In the genomic region with DNA sequence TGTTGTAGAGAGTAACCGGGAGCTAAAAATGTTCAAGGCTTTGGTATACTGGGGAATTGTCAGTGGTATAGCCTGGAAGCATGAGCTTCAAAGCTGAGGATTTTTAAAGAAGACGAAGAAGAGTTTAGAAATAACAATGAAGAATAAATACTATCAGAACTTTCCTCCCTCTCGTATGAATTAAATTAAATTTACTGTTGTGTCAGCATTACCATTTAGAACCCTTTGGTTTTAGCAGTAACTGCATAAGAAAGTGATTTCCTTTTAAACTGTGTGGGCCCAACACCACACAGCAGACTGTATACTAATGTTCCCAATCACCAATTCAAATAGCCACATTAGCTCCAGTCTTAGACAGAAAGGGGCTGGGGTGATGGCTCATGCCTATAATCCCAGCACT, we compare ENCODE assay signal across 31 cellular contexts.
"Had no signal": no experiment of that assay in that cellular context is flagged by ENCODE, and none has a peak within 500 bp of the region (broad histone marks: within the 10 kb centered on the region; RNA-seq: fewer than 3 reads in every experiment).

No MANE protein-coding gene starts in this region.

- H3K4me3 ChIP-seq: ascending aorta, cardiac muscle cell had no signal

- H3K27ac ChIP-seq: ascending aorta, cardiac muscle cell, VCaP had no signal

- FAIRE-seq: bronchial epithelial cell, TTC549 had no signal

- H3K27me3 ChIP-seq: ascending aorta, cardiac muscle cell had no signal

- ATAC-seq: activated CD4-positive, alpha-beta T cell treated with anti-CD3 and anti-CD28 coated beads for 36 hours; activated CD4-positive, CD25-positive, alpha-beta regulatory T cell treated with anti-CD3 and anti-CD28 coated beads, Interleukin-2, amount 50 U/mL, for 24 hours; activated CD8-positive, alpha-beta memory T cell treated with anti-CD3 and anti-CD28 coated beads, Interleukin-2, amount 10 ng/mL, durations not matched to agents 7 days and 5 days; activated CD8-positive, alpha-beta T cell treated with anti-CD3 and anti-CD28 coated beads, Interleukin-2, amount 10 ng/mL, durations not matched to agents 7 days and 5 days; activated naive CD8-positive, alpha-beta T cell treated with anti-CD3 and anti-CD28 coated beads, Interleukin-2, amount 50 U/mL, for 24 hours had no signal

- DNase-seq: activated CD4-positive, alpha-beta memory T cell treated with anti-CD3 and anti-CD28 coated beads, Interleukin-2, amount 10 ng/mL, durations not matched to agents 7 days and 5 days; activated CD4-positive, alpha-beta T cell treated with anti-CD3 and anti-CD28 coated beads for 1 hour; activated CD4-positive, alpha-beta T cell treated with anti-CD3 and anti-CD28 coated beads for 36 hours; activated CD4-positive, alpha-beta T cell treated with anti-CD3 and anti-CD28 coated beads for 48 hours; activated CD4-positive, alpha-beta T cell treated with anti-CD3 and anti-CD28 coated beads, Interleukin-2, amount 10 ng/mL, durations not matched to agents 7 days and 5 days; activated CD4-positive, alpha-beta T cell treated with anti-CD3 and anti-CD28 coated beads, Interleukin-2, amount 50 U/mL, for 48 hours; activated CD4-positive, CD25-positive, alpha-beta regulatory T cell; activated CD8-positive, alpha-beta memory T cell treated with anti-CD3 and anti-CD28 coated beads for 24 hours; activated CD8-positive, alpha-beta memory T cell treated with anti-CD3 and anti-CD28 coated beads, Interleukin-2, amount 10 ng/mL, durations not matched to agents 7 days and 5 days; activated CD8-positive, alpha-beta memory T cell treated with anti-CD3 and anti-CD28 coated beads, Interleukin-2, amount 50 U/mL, for 48 hours; activated CD8-positive, alpha-beta T cell treated with anti-CD3 and anti-CD28 coated beads, Interleukin-2, amount 10 ng/mL, durations not matched to agents 7 days and 5 days; activated effector memory CD4-positive, alpha-beta T cell treated with Interleukin-2 at 50 U/mL for 16 hours; activated gamma-delta T cell; activated naive CD4-positive, alpha-beta T cell treated with anti-CD3 and anti-CD28 coated beads, Interleukin-2, amount 10 ng/mL, durations not matched to agents 7 days and 5 days; activated naive CD4-positive, alpha-beta T cell treated with Interleukin-2 at 50 U/mL for 16 hours; activated naive CD8-positive, alpha-beta T cell treated with anti-CD3 and anti-CD28 coated beads, Interleukin-2, amount 10 ng/mL, durations not matched to agents 7 days and 5 days; activated naive CD8-positive, alpha-beta T cell treated with anti-CD3 and anti-CD28 coated beads, Interleukin-2, amount 50 U/mL, for 24 hours; activated T-cell treated with anti-CD3 and anti-CD28 coated beads, Interleukin-2, amount 50 U/mL, for 48 hours; amygdala; anterior cingulate cortex; caudate nucleus; cerebellar nuclear complex; T-helper 1 cell; T-helper 2 cell; T-helper 9 cell had no signal

- H3K9me3 ChIP-seq: ascending aorta had no signal

- H3K4me1 ChIP-seq: ascending aorta had no signal
